1 cellular context compared by ENCODE assay signal in genomic region chr7:129341838-129342806, GRCh38.
TF ChIP-seq lines count a peak whose summit lies in the region.

No MANE protein-coding gene starts in this region.

TF ChIP-seq in GM23338, 12 proteins besides CTCF, POLR2A, EP300 and RAD21 (continued from another document):
- TF ChIP-seq ZNF462 (CRISPR knock-in tag; IDR thresholded peaks at IDR 0.05) (no peak), NANOG (IDR thresholded peaks at IDR 0.05; ENCODE audit: borderline replicate concordance) (no peak), EZH2phosphoT487 (IDR thresholded peaks at IDR 0.05; ENCODE audit: unreplicated experiment) (no peak), ZNF331 (CRISPR knock-in tag; IDR thresholded peaks at IDR 0.05; ENCODE audit: low read depth) (no peak), JUNB (IDR thresholded peaks at IDR 0.05; ENCODE audit: unreplicated experiment) (no peak), ZNF114 (CRISPR knock-in tag; IDR thresholded peaks at IDR 0.05) (no peak)
